Comparison of ENCODE assay signal across 16 cellular contexts in genomic region chr14:72701232-72701555, GRCh38.
"Had no signal": no experiment of that assay in that cellular context is flagged by ENCODE, and none has a peak within 500 bp of the region (broad histone marks: within the 10 kb centered on the region; RNA-seq: fewer than 3 reads in every experiment).

No MANE protein-coding gene starts in this region.

- H3K9ac ChIP-seq: parathyroid adenoma had no signal

- DNase-seq: activated CD4-positive, alpha-beta T cell treated with anti-CD3 and anti-CD28 coated beads for 4 hours; activated naive CD4-positive, alpha-beta T cell treated with Interleukin-2 at 50 U/mL for 16 hours; activated naive CD8-positive, alpha-beta T cell treated with anti-CD3 and anti-CD28 coated beads, Interleukin-2, amount 10 ng/mL, durations not matched to agents 7 days and 5 days; activated T-cell treated with anti-CD3 and anti-CD28 coated beads, Interleukin-2, amount 50 U/mL, for 1 hour; central memory CD4-positive, alpha-beta T cell; cortex of kidney; lower lobe of right lung; naive thymus-derived CD8-positive, alpha-beta T cell; sigmoid colon; stimulated activated CD4-positive, alpha-beta T cell treated with anti-CD3 and anti-CD28 coated beads, Interleukin-4, amount 100 ng/mL, for 24 hours; testis had no signal

- H2AFZ ChIP-seq: parathyroid adenoma had no signal

- H3K27ac ChIP-seq: gastroesophageal sphincter, lower lobe of right lung, parathyroid adenoma, sigmoid colon, testis, upper lobe of left lung had no signal

- H3K4me1 ChIP-seq: lower lobe of right lung, parathyroid adenoma, sigmoid colon, upper lobe of left lung had no signal

- H3K36me3 ChIP-seq: gastroesophageal sphincter, lower lobe of right lung, sigmoid colon, upper lobe of left lung had no signal

- H3K9me3 ChIP-seq: gastroesophageal sphincter, lower lobe of right lung, sigmoid colon, testis, upper lobe of left lung had no signal

- H3K27me3 ChIP-seq: gastroesophageal sphincter, sigmoid colon, testis, upper lobe of left lung had no signal

- H3K4me3 ChIP-seq: gastroesophageal sphincter, lower lobe of right lung, sigmoid colon, testis, upper lobe of left lung had no signal

- ATAC-seq: gastroesophageal sphincter; naive thymus-derived CD8-positive, alpha-beta T cell; stimulated activated effector memory CD8-positive, alpha-beta T cell treated with anti-CD3 and anti-CD28 coated beads, Interleukin-12 subunit alpha, Interleukin-12 subunit beta, amount 100 ng/mL, for 72 hours; WTC11 had no signal
